ENCODE assay signal across 9 cellular contexts in the genomic region with DNA sequence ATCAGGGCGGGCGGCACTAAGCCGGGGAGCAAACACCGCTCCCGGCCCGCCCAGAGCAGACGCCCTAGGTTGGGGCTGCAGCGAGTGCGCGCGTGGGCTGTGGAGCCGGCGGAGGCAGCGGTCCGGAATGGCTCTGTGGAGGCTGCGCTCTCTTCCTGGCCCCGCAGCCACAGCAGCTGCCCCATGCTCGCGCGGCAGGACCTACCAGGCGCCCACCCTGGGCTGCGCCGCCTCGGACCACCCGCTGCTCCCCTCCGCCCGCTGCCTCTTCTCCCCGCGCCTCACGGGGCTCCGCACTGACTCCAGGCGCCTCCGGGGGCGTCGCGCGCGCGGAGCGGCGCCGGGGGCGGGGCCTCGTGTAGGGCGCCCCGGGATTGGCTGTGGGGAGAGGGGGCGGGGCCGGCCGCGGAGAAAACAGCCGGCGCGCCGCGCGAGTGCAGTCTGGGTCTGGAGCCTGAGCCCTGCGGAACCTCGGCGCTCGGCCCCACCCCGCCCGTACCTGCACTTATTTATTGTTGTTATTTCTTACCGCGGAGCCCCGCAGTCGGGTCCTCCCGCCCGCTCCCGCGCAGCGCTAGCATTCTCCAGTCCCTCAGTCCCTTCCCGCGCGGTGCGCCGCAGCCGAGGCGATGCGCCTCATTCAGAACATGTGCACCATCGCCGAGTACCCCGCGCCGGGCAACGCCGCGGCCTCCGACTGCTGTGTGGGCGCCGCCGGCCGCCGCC. TPM values are rescaled to one million over a fixed set of nuclear protein-coding genes. Genes with fewer than 3 reads are reported as not detected.
A peak's percentile ranks its signal among the peaks of the same experiment; 100 is the strongest.
DNase-seq lines count a peak whose midpoint lies in the region; ATAC-seq, FAIRE-seq and TF ChIP-seq lines count a peak whose summit lies in the region.
"Had no signal": no experiment of that assay in that cellular context is flagged by ENCODE, and none has a peak within 500 bp of the region (broad histone marks: within the 10 kb centered on the region; RNA-seq: fewer than 3 reads in every experiment).

A gene with protein sequence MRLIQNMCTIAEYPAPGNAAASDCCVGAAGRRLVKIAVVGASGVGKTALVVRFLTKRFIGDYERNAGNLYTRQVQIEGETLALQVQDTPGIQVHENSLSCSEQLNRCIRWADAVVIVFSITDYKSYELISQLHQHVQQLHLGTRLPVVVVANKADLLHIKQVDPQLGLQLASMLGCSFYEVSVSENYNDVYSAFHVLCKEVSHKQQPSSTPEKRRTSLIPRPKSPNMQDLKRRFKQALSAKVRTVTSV (plus strand): TSS at position 439 of the 726 bp plus-strand sequence. CDS start 191 bp downstream, at position 630.

- H3K79me2 ChIP-seq in PC-9 (ENCODE audit: low read depth): no peaks in the 10 kb centered on the region

- no peaks in the 10 kb centered on the region for H3K9me2 ChIP-seq in PC-9 (ENCODE audit: insufficient read depth)

- POLR2A ChIA-PET in Caco-2 (lab: Charles Lee) (interaction anchor here (0.9 to 1.1 kb wide), 2 partner anchors 46 to 150 kb away, joined by 3 to 5 read pairs; no protein-coding TSS in a partner anchor), PC-9 (lab: Charles Lee; ENCODE audit: unreplicated experiment) (no interaction called here)

- H3K4me2 ChIP-seq in PC-9: peak within 1 kb of the TSS; percentile 83

- DNase-seq in Caco-2 (peak; percentile 78 to 93), HTR-8/SVneo (ENCODE audit: insufficient read length, low spot score) (peak; percentile 68), PC-9 (peak in 1 of 2 experiments; percentile 78), fibroblast of the aortic adventitia (ENCODE audit: low read depth) (peak; percentile 44), nephron progenitor cell (peak; percentile 93)
- peak; percentile 77 for DNase-seq in activated T-helper 2 cell treated with anti-CD3 and anti-CD28 coated beads, Interferon-gamma antibody, Interleukin-2, Interleukin-4, amounts not matched to agents 10 μg/mL and 5 μg/mL and 100 μg/mL, durations not matched to agents 14 hours and 24 hours and 36 hours (ENCODE audit: low spot score)
- peak; percentile 73 for DNase-seq in stimulated activated naive CD4-positive, alpha-beta T cell treated with Interleukin-2 at 50 U/mL for 16 hours (lab: John Stamatoyannopoulos, UW)

- H3K36me3 Mint-ChIP-seq in Caco-2 (ENCODE audit: insufficient read depth, unreplicated experiment) (peaks cover 43% of the 10 kb centered on the region), nephron progenitor cell (ENCODE audit: low read depth) (peaks cover 52% of the 10 kb centered on the region)
- no peaks in the 10 kb centered on the region for H3K36me3 Mint-ChIP-seq in activated T-helper 2 cell treated with anti-CD3 and anti-CD28 coated beads, Interferon-gamma antibody, Interleukin-2, Interleukin-4, amounts not matched to agents 10 μg/mL and 5 μg/mL and 100 μg/mL, durations not matched to agents 14 hours and 24 hours and 36 hours (ENCODE audit: low read depth)

- peaks cover 20% of the 10 kb centered on the region for H3K4me1 ChIP-seq in Caco-2
- no peaks in the 10 kb centered on the region; the same call in 1 of the 2 replicates for H3K4me1 ChIP-seq in PC-9 (replicated peaks; ENCODE audit: insufficient read depth)

- H4K20me1 ChIP-seq in PC-9 (ENCODE audit: insufficient read depth): no peaks in the 10 kb centered on the region

- intact Hi-C loops in Caco-2 (cut with micrococcal nuclease; ENCODE audit: unreplicated experiment) (loop anchor here (1.0 to 10.0 kb wide), 7 partner anchors 50 to 486 kb away; a partner anchor contains a TSS), PC-9 (cut with micrococcal nuclease; ENCODE audit: unreplicated experiment) (no loop called here)
- intact Hi-C loops in activated T-helper 2 cell treated with anti-CD3 and anti-CD28 coated beads, Interferon-gamma antibody, Interleukin-2, Interleukin-4, amounts not matched to agents 10 μg/mL and 5 μg/mL and 100 μg/mL, durations not matched to agents 14 hours and 24 hours and 36 hours (cut with micrococcal nuclease): loop anchor here (1.0 to 2.0 kb wide), 3 partner anchors 139 to 203 kb away; a partner anchor contains a TSS

- peak; percentile 100 for ATAC-seq in GM21381 (IDR thresholded peaks at IDR 0.05; ENCODE audit: unreplicated experiment)

- no peaks in the 10 kb centered on the region for H3F3A ChIP-seq in PC-9 (ENCODE audit: insufficient read depth, low read depth)

- no peak for FAIRE-seq in HTR-8/SVneo (lab: Jason Lieb, UNC)

- CTCF ChIA-PET in Caco-2 (lab: Charles Lee) (no interaction called here), PC-9 (lab: Charles Lee) (interaction anchor here (0.6 kb wide), 1 partner anchor 24 kb away, joined by 16 read pairs; no protein-coding TSS in a partner anchor)

- H3K9me3 Mint-ChIP-seq in Caco-2 (ENCODE audit: unreplicated experiment) (peaks cover 22% of the 10 kb centered on the region), nephron progenitor cell (peaks cover 24% of the 10 kb centered on the region)
- peaks cover 13% of the 10 kb centered on the region for H3K9me3 Mint-ChIP-seq in activated T-helper 2 cell treated with anti-CD3 and anti-CD28 coated beads, Interferon-gamma antibody, Interleukin-2, Interleukin-4, amounts not matched to agents 10 μg/mL and 5 μg/mL and 100 μg/mL, durations not matched to agents 14 hours and 24 hours and 36 hours

- H3K27me3 ChIP-seq in Caco-2 (replicated peaks; ENCODE audit: control insufficient read depth, insufficient read depth, low read length) (no peaks in the 10 kb centered on the region), PC-9 (ENCODE audit: insufficient read depth, low read depth) (no peaks in the 10 kb centered on the region)

- no peaks in the 10 kb centered on the region for H3K27me3 Mint-ChIP-seq in Caco-2 (ENCODE audit: insufficient read depth, unreplicated experiment)
- H3K27me3 Mint-ChIP-seq in activated T-helper 2 cell treated with anti-CD3 and anti-CD28 coated beads, Interferon-gamma antibody, Interleukin-2, Interleukin-4, amounts not matched to agents 10 μg/mL and 5 μg/mL and 100 μg/mL, durations not matched to agents 14 hours and 24 hours and 36 hours (ENCODE audit: low read depth): peaks cover 24% of the 10 kb centered on the region
- H3K27me3 Mint-ChIP-seq in nephron progenitor cell (ENCODE audit: low read depth, poor library complexity): peaks cover 4% of the 10 kb centered on the region

- peak within 1 kb of the TSS; percentile 66 for H2AFZ ChIP-seq in PC-9

- H3K36me3 ChIP-seq in Caco-2 (ENCODE audit: control insufficient read depth, insufficient read depth, low read length) (peaks cover 1% of the 10 kb centered on the region), PC-9 (ENCODE audit: low read depth) (no peaks in the 10 kb centered on the region)

- no peak within 1 kb of the TSS for H3K27ac ChIP-seq in PC-9

- BruUV-seq in Caco-2 (replicated peaks; lab: Mats Ljungman, UMichigan) (no TSS peak), PC-9 (replicated peaks; lab: Mats Ljungman, UMichigan) (no TSS peak)

- TF ChIP-seq CTCF in Caco-2 (IDR thresholded peaks at IDR 0.05; ENCODE audit: insufficient read depth in 1 of 2, low read depth in 1 of 2, low read length in 1 of 2, severe bottlenecking in 1 of 2, unreplicated experiment in 1 of 2): peak in 1 of 2 experiments; percentile 21
- TF ChIP-seq CTCF in PC-9 (conservative IDR thresholded peaks at IDR 0.05): no peak
- no peak for TF ChIP-seq CTCF in fibroblast of the aortic adventitia (IDR thresholded peaks at IDR 0.05; ENCODE audit: insufficient read depth, low read length)
- peak; percentile 26 for TF ChIP-seq CTCF in nephron progenitor cell (IDR thresholded peaks at IDR 0.05)

- H3K4me3 Mint-ChIP-seq in Caco-2 (ENCODE audit: unreplicated experiment) (peak within 1 kb of the TSS; percentile 86), nephron progenitor cell (peak within 1 kb of the TSS; percentile 91)
- peak within 1 kb of the TSS; percentile 74 for H3K4me3 Mint-ChIP-seq in activated T-helper 2 cell treated with anti-CD3 and anti-CD28 coated beads, Interferon-gamma antibody, Interleukin-2, Interleukin-4, amounts not matched to agents 10 μg/mL and 5 μg/mL and 100 μg/mL, durations not matched to agents 14 hours and 24 hours and 36 hours (ENCODE audit: low read depth)

- H3K9me3 ChIP-seq in Caco-2 (peaks cover 14% of the 10 kb centered on the region), PC-9 (ENCODE audit: insufficient read depth, low read depth) (no peaks in the 10 kb centered on the region; the same call in 1 of the 2 replicates)

- H3K27ac Mint-ChIP-seq in Caco-2 (ENCODE audit: unreplicated experiment) (peak within 1 kb of the TSS; percentile 70), nephron progenitor cell (peak within 1 kb of the TSS; percentile 87)
- H3K27ac Mint-ChIP-seq in activated T-helper 2 cell treated with anti-CD3 and anti-CD28 coated beads, Interferon-gamma antibody, Interleukin-2, Interleukin-4, amounts not matched to agents 10 μg/mL and 5 μg/mL and 100 μg/mL, durations not matched to agents 14 hours and 24 hours and 36 hours: no peak within 1 kb of the TSS

- H3K4me3 ChIP-seq in Caco-2 (ENCODE audit: low read depth, low read length) (peak within 1 kb of the TSS; percentile 95), PC-9 (peak within 1 kb of the TSS; percentile 56; the same call in 1 of the 2 replicates), fibroblast of the aortic adventitia (ENCODE audit: low read depth, low read length) (peak within 1 kb of the TSS; percentile 76)

- H3K4me1 Mint-ChIP-seq in Caco-2 (ENCODE audit: low read depth, unreplicated experiment): no peaks in the 10 kb centered on the region
- H3K4me1 Mint-ChIP-seq in activated T-helper 2 cell treated with anti-CD3 and anti-CD28 coated beads, Interferon-gamma antibody, Interleukin-2, Interleukin-4, amounts not matched to agents 10 μg/mL and 5 μg/mL and 100 μg/mL, durations not matched to agents 14 hours and 24 hours and 36 hours (ENCODE audit: low read depth): peaks cover 5% of the 10 kb centered on the region
- H3K4me1 Mint-ChIP-seq in nephron progenitor cell: peaks cover 57% of the 10 kb centered on the region

RNA-seq across cellular contexts. Expression of the gene that starts here (rescaled TPM):
- total RNA-seq in Caco-2 (2022): 19.6 and 23.3 TPM in 2 replicates
- 0.25 TPM in 1 of 2 replicates, not detected in the other for total RNA-seq in PC-9 (2021)
- total RNA-seq in activated T-helper 2 cell treated with anti-CD3 and anti-CD28 coated beads, Interferon-gamma antibody, Interleukin-2, Interleukin-4, amounts not matched to agents 10 μg/mL and 5 μg/mL and 100 μg/mL, durations not matched to agents 14 hours and 24 hours and 36 hours: 0.50 and 0.67 TPM in 2 replicates
- total RNA-seq in fibroblast of the aortic adventitia (ENCODE audit: low replicate concordance): 0.63 TPM in 1 of 2 replicates, not detected in the other
- total RNA-seq: glomerular endothelial cell had no signal

Comparison
In these comparisons a context has a peak if more than half of its experiments do, and no peak if none do; other contexts are left out.
1. RNA of the gene that starts here (total RNA-seq): 19.6 to 23.3 TPM in Caco-2; 0.63 TPM in fibroblast of the aortic adventitia, 0.50 to 0.67 TPM in activated T-helper 2 cell treated with anti-CD3 and anti-CD28 coated beads, Interferon-gamma antibody, Interleukin-2, Interleukin-4, amounts not matched to agents 10 μg/mL and 5 μg/mL and 100 μg/mL, durations not matched to agents 14 hours and 24 hours and 36 hours and 0.25 TPM in PC-9; every median in the first group is over 10 times any median in the second.
2. Peak in DNase-seq in activated T-helper 2 cell treated with anti-CD3 and anti-CD28 coated beads, Interferon-gamma antibody, Interleukin-2, Interleukin-4, amounts not matched to agents 10 μg/mL and 5 μg/mL and 100 μg/mL, durations not matched to agents 14 hours and 24 hours and 36 hours; RNA of the gene not detected or under 1 TPM.
3. Peak in DNase-seq and H3K4me3 ChIP-seq in fibroblast of the aortic adventitia; RNA of the gene not detected or under 1 TPM.
4. Peak in every context shown above with its lines, with median percentiles within 50 percentile points of each other: H3K4me3 ChIP-seq and H3K4me3 Mint-ChIP-seq.